8 cellular contexts compared by ENCODE assay signal in genomic region chr10:117217196-117217761, GRCh38. TPM values are rescaled to one million over a fixed set of nuclear protein-coding genes. Genes with fewer than 3 reads are reported as not detected.
DNase-seq lines count a peak whose midpoint lies in the region; ATAC-seq and TF ChIP-seq lines count a peak whose summit lies in the region.

No MANE protein-coding gene starts in this region.

- no peaks in the 10 kb centered on the region for H3K4me1 ChIP-seq in cardiac muscle cell (ENCODE audit: low read depth)

- no peak overlapping the region for H3K27ac Mint-ChIP-seq in progenitor cell of endocrine pancreas

- intact Hi-C loops in cardiac septum (cut with DNase I), result loop anchor here (2.0 to 10.0 kb wide), 2 partner anchors 102 to 228 kb away; no protein-coding TSS in a partner anchor

- H3K4me3 ChIP-seq in cardiac muscle cell, result peak overlapping the region; percentile 28
- peak overlapping the region; percentile 55 for H3K4me3 ChIP-seq in fibroblast of pulmonary artery (replicated peaks; ENCODE audit: low read depth, low read length)

- no peaks in the 10 kb centered on the region for H3K4me1 Mint-ChIP-seq in progenitor cell of endocrine pancreas (ENCODE audit: low read depth)

- peak; percentile 44 for ATAC-seq in HG03095 (IDR thresholded peaks at IDR 0.05; ENCODE audit: unreplicated experiment)

- no peaks in the 10 kb centered on the region for H3K36me3 Mint-ChIP-seq in progenitor cell of endocrine pancreas (ENCODE audit: insufficient read depth)

- peaks cover 59% of the 10 kb centered on the region for H3K27me3 ChIP-seq in cardiac muscle cell

- no peak for TF ChIP-seq CTCF in cardiac muscle cell (IDR thresholded peaks at IDR 0.05; ENCODE audit: low read depth, low read length)
- TF ChIP-seq CTCF in fibroblast of pulmonary artery (IDR thresholded peaks at IDR 0.05; ENCODE audit: low read length, missing control alignments), result no peak
- no peak for TF ChIP-seq CTCF in progenitor cell of endocrine pancreas (IDR thresholded peaks at IDR 0.05; ENCODE audit: unreplicated experiment)

- H3K4me3 Mint-ChIP-seq in progenitor cell of endocrine pancreas (ENCODE audit: low read depth), result peak overlapping the region; percentile 69

- no peaks in the 10 kb centered on the region for H3K9me3 ChIP-seq in cardiac muscle cell (ENCODE audit: low read depth)

- H3K27ac ChIP-seq in cardiac muscle cell, result no peak overlapping the region

- H3K36me3 ChIP-seq in cardiac muscle cell, result no peaks in the 10 kb centered on the region

- peaks cover 4% of the 10 kb centered on the region for H3K9me3 Mint-ChIP-seq in progenitor cell of endocrine pancreas (ENCODE audit: low read depth)

- H3K27me3 Mint-ChIP-seq in progenitor cell of endocrine pancreas, result peaks cover 73% of the 10 kb centered on the region

- peak in 1 of 2 donors; percentile 6 for DNase-seq in cardiac muscle cell (ENCODE audit: low read depth in 1 of 2, low spot score in 1 of 2)
- no peak for DNase-seq in cardiac septum (ENCODE audit: low spot score)
- DNase-seq in activated CD4-positive, CD25-positive, alpha-beta regulatory T cell treated with anti-CD3 and anti-CD28 coated beads, Interleukin-2, amount 50 U/mL, for 72 hours, result peak; percentile 33
- no peak for DNase-seq in fibroblast of pulmonary artery (ENCODE audit: low read depth)
- DNase-seq in progenitor cell of endocrine pancreas (ENCODE audit: low spot score, unreplicated experiment), result no peak
- no peak for DNase-seq in NCI-H2029 (lab: John Stamatoyannopoulos, UW)
- no peak for DNase-seq in NCI-H1694 treated with DMSO at 0.1 percent for 48 hours (lab: John Stamatoyannopoulos, UW)

RNA-seq across cellular contexts. Expression of gene KCNK18, which starts 20.0 kb away (rescaled TPM):
- total RNA-seq in cardiac muscle cell, result not detected in 2 replicates
- not detected in 2 replicates for polyA plus RNA-seq in cardiac muscle cell
- not detected for total RNA-seq in cardiac septum
- not detected in 2 replicates for total RNA-seq in progenitor cell of endocrine pancreas

RNA-seq across cellular contexts. Expression of gene SLC18A2, which starts 23.6 kb away (rescaled TPM):
- total RNA-seq in cardiac muscle cell (0.07 and 0.42 TPM in 2 replicates), cardiac septum (0.24 TPM), progenitor cell of endocrine pancreas (0.17 and 0.20 TPM in 2 replicates)
- polyA plus RNA-seq in cardiac muscle cell, result 0.30 and 1.0 TPM in 2 replicates
